Comparison of ENCODE assay signal across 20 cellular contexts in genomic region chr3:38580450-38581382, GRCh38.
DNase-seq lines count a peak whose midpoint lies in the region; ATAC-seq and TF ChIP-seq lines count a peak whose summit lies in the region.
"Had no signal": no experiment of that assay in that cellular context is flagged by ENCODE, and none has a peak within 500 bp of the region (broad histone marks: within the 10 kb centered on the region; RNA-seq: fewer than 3 reads in every experiment).

No MANE protein-coding gene starts in this region.

- no peaks in the 10 kb centered on the region for H3K9me3 Mint-ChIP-seq in activated CD8-positive, alpha-beta memory T cell treated with anti-CD3 and anti-CD28 coated beads, Interleukin-2, amount 10 ng/mL, durations not matched to agents 7 days and 5 days (ENCODE audit: low read depth)

- H3K4me1 ChIP-seq in OCI-LY3 (ENCODE audit: low read length) (peaks cover 17% of the 10 kb centered on the region), stomach (no peaks in the 10 kb centered on the region)
- H3K4me1 ChIP-seq: breast epithelium, right lobe of liver had no signal

- H3K4me2 ChIP-seq in OCI-LY3 (ENCODE audit: low read length): peak overlapping the region; percentile 29

- CTCF ChIA-PET in activated CD8-positive, alpha-beta memory T cell treated with anti-CD3 and anti-CD28 coated beads, Interleukin-2, amount 10 ng/mL, durations not matched to agents 7 days and 5 days (lab: Charles Lee): no interaction called here

- no peaks in the 10 kb centered on the region for H3K27me3 Mint-ChIP-seq in activated CD8-positive, alpha-beta memory T cell treated with anti-CD3 and anti-CD28 coated beads, Interleukin-2, amount 10 ng/mL, durations not matched to agents 7 days and 5 days

- H3K36me3 ChIP-seq in OCI-LY3 (replicated peaks; ENCODE audit: low read depth, low read length) (no peaks in the 10 kb centered on the region), stomach (no peaks in the 10 kb centered on the region)
- H3K36me3 ChIP-seq: breast epithelium, ovary, right lobe of liver, thoracic aorta had no signal

- ATAC-seq in activated CD8-positive, alpha-beta memory T cell treated with anti-CD3 and anti-CD28 coated beads, Interleukin-2, amount 10 ng/mL, durations not matched to agents 7 days and 5 days: no peak
- ATAC-seq in left ventricle myocardium superior (peak; percentile 9), GM18861 (IDR thresholded peaks at IDR 0.05; ENCODE audit: unreplicated experiment) (no peak), HG03432 (IDR thresholded peaks at IDR 0.05; ENCODE audit: unreplicated experiment) (no peak)

- no peaks in the 10 kb centered on the region for H3K9me3 ChIP-seq in OCI-LY3 (ENCODE audit: insufficient read depth, low read length)
- H3K9me3 ChIP-seq in stomach: no peaks in the 10 kb centered on the region
- H3K9me3 ChIP-seq: breast epithelium, ovary, right lobe of liver, thoracic aorta had no signal

- H3K27ac ChIP-seq in OCI-LY3 (ENCODE audit: low read length) (no peak overlapping the region), stomach (no peak overlapping the region)
- H3K27ac ChIP-seq: breast epithelium, ovary, right lobe of liver, thoracic aorta had no signal

- H3K4me3 ChIP-seq in OCI-LY3 (ENCODE audit: low read length): no peak overlapping the region
- H3K4me3 ChIP-seq in stomach: no peak overlapping the region
- H3K4me3 ChIP-seq: breast epithelium, ovary, right lobe of liver, thoracic aorta had no signal

- no peak overlapping the region for H3K27ac Mint-ChIP-seq in activated CD8-positive, alpha-beta memory T cell treated with anti-CD3 and anti-CD28 coated beads, Interleukin-2, amount 10 ng/mL, durations not matched to agents 7 days and 5 days

- 74 to 92% (median 84%) methylated on average over 6 to 21 of the region's 21 CpGs for WGBS in stomach, 5 donors

- intact Hi-C loops in left ventricle myocardium superior (cut with micrococcal nuclease) (no loop called here), stomach (cut with DNase I; ENCODE audit: low total_unique reads) (no loop called here)

- no peak overlapping the region for H3K9ac ChIP-seq in OCI-LY3 (ENCODE audit: low read length)

- no peak for TF ChIP-seq CTCF in OCI-LY3 (IDR thresholded peaks at IDR 0.05; ENCODE audit: low read depth, low read length)
- no peak for TF ChIP-seq CTCF in stomach (IDR thresholded peaks at IDR 0.05)

- no peaks in the 10 kb centered on the region for H3K79me2 ChIP-seq in OCI-LY3 (ENCODE audit: low read length)

- H3K4me3 Mint-ChIP-seq in activated CD8-positive, alpha-beta memory T cell treated with anti-CD3 and anti-CD28 coated beads, Interleukin-2, amount 10 ng/mL, durations not matched to agents 7 days and 5 days: no peak overlapping the region

- no peaks in the 10 kb centered on the region for H3K4me1 Mint-ChIP-seq in activated CD8-positive, alpha-beta memory T cell treated with anti-CD3 and anti-CD28 coated beads, Interleukin-2, amount 10 ng/mL, durations not matched to agents 7 days and 5 days

- H4K20me1 ChIP-seq in OCI-LY3 (ENCODE audit: insufficient read depth, low read length): no peaks in the 10 kb centered on the region

- no peak for TF ChIP-seq EP300 in stomach (IDR thresholded peaks at IDR 0.05)

- H3K27me3 ChIP-seq in OCI-LY3 (ENCODE audit: low read depth, low read length) (0 out of 2 replicates have a peak, but pooled peaks cover 2% of the 10 kb centered on the region), stomach (no peaks in the 10 kb centered on the region)
- H3K27me3 ChIP-seq: breast epithelium, ovary, right lobe of liver had no signal

- H3K36me3 Mint-ChIP-seq in activated CD8-positive, alpha-beta memory T cell treated with anti-CD3 and anti-CD28 coated beads, Interleukin-2, amount 10 ng/mL, durations not matched to agents 7 days and 5 days: no peaks in the 10 kb centered on the region

- TF ChIP-seq POLR2A in stomach (IDR thresholded peaks at IDR 0.05): no peak

- H2AFZ ChIP-seq in OCI-LY3 (ENCODE audit: low read depth, low read length): no peak overlapping the region; the same call in 1 of the 2 replicates

- peak; percentile 15 for DNase-seq in activated CD8-positive, alpha-beta memory T cell treated with anti-CD3 and anti-CD28 coated beads, Interleukin-2, amount 10 ng/mL, durations not matched to agents 7 days and 5 days
- peak; percentile 74 for DNase-seq in left ventricle myocardium superior
- peak; percentile 21 for DNase-seq in stomach
- no peak for DNase-seq in NAMALWA (ENCODE audit: low spot score)
- DNase-seq: activated gamma-delta T cell, cortex of kidney, DMS79 treated with DMSO at 0.1 percent for 48 hours, H7, Kasumi-1, NCI-H1048, NCI-H2029, NCI-H446 treated with DMSO at 0.1 percent for 48 hours, ovary, right lobe of liver, T1000 had no signal
